In the genomic region with DNA sequence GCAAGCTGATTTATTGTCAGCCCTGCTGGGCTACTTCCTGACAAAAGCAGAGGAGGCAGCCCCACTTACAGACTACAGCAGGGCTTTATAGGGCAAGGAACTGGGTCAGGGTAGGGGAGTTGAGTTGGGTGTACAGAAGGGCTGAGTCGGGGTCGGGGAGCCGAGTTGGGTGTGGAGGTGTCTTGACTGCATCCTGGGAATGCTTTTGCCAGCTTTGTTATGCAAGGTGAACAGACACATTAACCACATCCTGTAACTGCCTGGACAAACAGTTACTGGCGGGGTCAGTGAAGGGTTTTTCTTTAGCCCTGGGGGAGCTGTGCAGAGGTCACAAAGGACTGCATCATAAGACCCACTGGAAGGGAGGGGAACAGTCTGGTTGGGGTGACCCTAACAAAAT, we compare ENCODE assay signal across 12 cellular contexts. TPM values are rescaled to one million over a fixed set of nuclear protein-coding genes. Genes with fewer than 3 reads are reported as not detected.
DNase-seq lines count a peak whose midpoint lies in the region; ATAC-seq and TF ChIP-seq lines count a peak whose summit lies in the region.
"Had no signal": no experiment of that assay in that cellular context is flagged by ENCODE, and none has a peak within 500 bp of the region (broad histone marks: within the 10 kb centered on the region; RNA-seq: fewer than 3 reads in every experiment).

No MANE protein-coding gene starts in this region.

- DNase-seq in CD14-positive monocyte (ENCODE audit: low spot score) (no peak), left kidney (ENCODE audit: low read depth, low spot score) (peak; percentile 3), NCI-H82 (lab: John Stamatoyannopoulos, UW) (no peak), GM23248 (no peak), activated gamma-delta T cell treated with Interleukin-2 at 50 U/mL for 16 hours (no peak), NCI-H2029 treated with DMSO at 0.1 percent for 48 hours (lab: John Stamatoyannopoulos, UW) (no peak)
- no peak for DNase-seq in activated CD8-positive, alpha-beta T cell treated with anti-CD3 and anti-CD28 coated beads, Interleukin-2, amount 10 ng/mL, durations not matched to agents 7 days and 5 days
- DNase-seq: activated B cell treated with CpG ODN at 0.5 μM for 24 hours, DMS 273 treated with DMSO at 0.1 percent for 48 hours, NCI-H510A had no signal

- H3F3A ChIP-seq in GM23248 (ENCODE audit: insufficient read depth) = no peaks in the 10 kb centered on the region

- no peak overlapping the region for H2AFZ ChIP-seq in GM23248

- H3K4me3 Mint-ChIP-seq in CD14-positive monocyte = peak overlapping the region in 1 of 2 donors; percentile 80
- no peak overlapping the region for H3K4me3 Mint-ChIP-seq in activated CD8-positive, alpha-beta T cell treated with anti-CD3 and anti-CD28 coated beads, Interleukin-2, amount 10 ng/mL, durations not matched to agents 7 days and 5 days
- H3K4me3 Mint-ChIP-seq: activated B cell treated with CpG ODN at 0.5 μM for 24 hours had no signal

- no peak overlapping the region for H3K27ac ChIP-seq in GM23248

- no peaks in the 10 kb centered on the region for H4K20me1 ChIP-seq in GM23248 (ENCODE audit: insufficient read depth)

- no peak overlapping the region for H3K4me3 ChIP-seq in GM23248
- H3K4me3 ChIP-seq: vagina had no signal

- H3K27me3 ChIP-seq in GM23248 (replicated peaks; ENCODE audit: insufficient read depth) = no peaks in the 10 kb centered on the region
- H3K27me3 ChIP-seq: vagina had no signal

- H3K4me1 Mint-ChIP-seq in CD14-positive monocyte = peaks cover 33% of the 10 kb centered on the region
- H3K4me1 Mint-ChIP-seq in activated CD8-positive, alpha-beta T cell treated with anti-CD3 and anti-CD28 coated beads, Interleukin-2, amount 10 ng/mL, durations not matched to agents 7 days and 5 days (ENCODE audit: low read depth) = peaks cover 49% of the 10 kb centered on the region

- no peaks in the 10 kb centered on the region for H3K36me3 Mint-ChIP-seq in CD14-positive monocyte
- peaks cover 56% of the 10 kb centered on the region for H3K36me3 Mint-ChIP-seq in activated CD8-positive, alpha-beta T cell treated with anti-CD3 and anti-CD28 coated beads, Interleukin-2, amount 10 ng/mL, durations not matched to agents 7 days and 5 days (ENCODE audit: low read depth)

- 80 to 90% methylated on average over 4 of the region's 4 CpGs for WGBS in GM23248 (ENCODE audit: low coverage in 1 of 2, low lambda C conversion rate in 2 of 2, missing lambda C conversion rate in 2 of 2), 2 experiments

- no peak overlapping the region for H3K4me2 ChIP-seq in GM23248 (ENCODE audit: unreplicated experiment)

- H3K9ac ChIP-seq in GM23248 = no peak overlapping the region

- peak; percentile 52 for ATAC-seq in GM21619 (IDR thresholded peaks at IDR 0.05; ENCODE audit: unreplicated experiment)
- ATAC-seq in activated CD8-positive, alpha-beta T cell treated with anti-CD3 and anti-CD28 coated beads, Interleukin-2, amount 10 ng/mL, durations not matched to agents 7 days and 5 days = no peak

- H3K36me3 ChIP-seq in GM23248 (ENCODE audit: low read depth) = no peaks in the 10 kb centered on the region
- H3K36me3 ChIP-seq: vagina had no signal

- no peaks in the 10 kb centered on the region for H3K9me3 ChIP-seq in GM23248 (ENCODE audit: low read depth)
- H3K9me3 ChIP-seq: vagina had no signal

- peak overlapping the region in 6 of 7 donors; percentile 26 to 77 (median 64) for H3K27ac Mint-ChIP-seq in CD14-positive monocyte
- peak overlapping the region; percentile 23 for H3K27ac Mint-ChIP-seq in activated CD8-positive, alpha-beta T cell treated with anti-CD3 and anti-CD28 coated beads, Interleukin-2, amount 10 ng/mL, durations not matched to agents 7 days and 5 days
- H3K27ac Mint-ChIP-seq: activated B cell treated with CpG ODN at 0.5 μM for 24 hours had no signal

- POLR2A ChIA-PET in activated CD8-positive, alpha-beta T cell treated with anti-CD3 and anti-CD28 coated beads, Interleukin-2, amount 10 ng/mL, durations not matched to agents 7 days and 5 days (lab: Charles Lee) = interaction anchor here (0.6 to 6.0 kb wide), 4 partner anchors 25 to 295 kb away, joined by 3 to 85 read pairs (median 20); a partner anchor contains a TSS

- in situ Hi-C loops in GM23248 (cut with MboI) = no loop called here

- H3K4me1 ChIP-seq in GM23248 (ENCODE audit: insufficient read depth) = peaks cover 9% of the 10 kb centered on the region

- H3K27me3 Mint-ChIP-seq in CD14-positive monocyte (ENCODE audit: low read depth in 3 of 3) = peaks cover 0 to 1% (median 0%) of the 10 kb centered on the region in 3 donors
- no peaks in the 10 kb centered on the region for H3K27me3 Mint-ChIP-seq in activated CD8-positive, alpha-beta T cell treated with anti-CD3 and anti-CD28 coated beads, Interleukin-2, amount 10 ng/mL, durations not matched to agents 7 days and 5 days (ENCODE audit: low read depth)
- H3K27me3 Mint-ChIP-seq: activated B cell treated with CpG ODN at 0.5 μM for 24 hours had no signal

- TF ChIP-seq CTCF in CD14-positive monocyte (IDR thresholded peaks at IDR 0.05) = no peak

- H3K79me2 ChIP-seq in GM23248 (ENCODE audit: insufficient read depth) = no peaks in the 10 kb centered on the region

- CTCF ChIA-PET in activated CD8-positive, alpha-beta T cell treated with anti-CD3 and anti-CD28 coated beads, Interleukin-2, amount 10 ng/mL, durations not matched to agents 7 days and 5 days (lab: Charles Lee) = interaction anchor here (0.8 to 4.6 kb wide), 6 partner anchors 11 to 327 kb away, joined by 3 to 41 read pairs (median 14); a partner anchor contains a TSS

- no peaks in the 10 kb centered on the region for H3K9me2 ChIP-seq in GM23248 (ENCODE audit: insufficient read depth)

- intact Hi-C loops in CD14-positive monocyte (cut with micrococcal nuclease) = no loop called here

- H3K9me3 Mint-ChIP-seq in CD14-positive monocyte = peaks cover 0 to 17% (median 10%) of the 10 kb centered on the region in 7 donors
- H3K9me3 Mint-ChIP-seq in activated CD8-positive, alpha-beta T cell treated with anti-CD3 and anti-CD28 coated beads, Interleukin-2, amount 10 ng/mL, durations not matched to agents 7 days and 5 days (ENCODE audit: insufficient read depth) = peaks cover 38% of the 10 kb centered on the region

RNA-seq across cellular contexts. Expression of a gene that starts 39.1 kb away (rescaled TPM):
- polyA plus RNA-seq in CD14-positive monocyte (10 to 100 TPM in 1 of 2 donors, 1 to 10 TPM in 1; 9.8 to 16.9 TPM), GM23248 (2016; fragmentation: Nextera tagmentation; extraction: Ambion mirVana) (1.2 and 1.3 TPM in 2 replicates)
- total RNA-seq in activated CD8-positive, alpha-beta T cell treated with anti-CD3 and anti-CD28 coated beads, Interleukin-2, amount 10 ng/mL, durations not matched to agents 7 days and 5 days = 100 to 1,000 TPM; 261 TPM
- 0.43 and 2.0 TPM in 2 replicates for total RNA-seq in GM23248 (2014; rRNA removed; shearing (Covaris generic))

RNA-seq across cellular contexts. Expression of a gene that starts 52.1 kb away (rescaled TPM):
- polyA plus RNA-seq in CD14-positive monocyte = not detected
- total RNA-seq in activated CD8-positive, alpha-beta T cell treated with anti-CD3 and anti-CD28 coated beads, Interleukin-2, amount 10 ng/mL, durations not matched to agents 7 days and 5 days = under 1 TPM; 0.10 to 0.16 TPM
- not detected in 2 replicates for total RNA-seq in GM23248 (2014; rRNA removed; shearing (Covaris generic))
- not detected in 2 replicates for polyA plus RNA-seq in GM23248 (2016; fragmentation: Nextera tagmentation; extraction: Ambion mirVana)
- total RNA-seq: activated B cell treated with CpG ODN at 0.5 μM for 24 hours had no signal

Comparison
In these comparisons a context has a peak if more than half of its experiments do, and no peak if none do; other contexts are left out.
1. RNA of a gene that starts 39.1 kb away (total RNA-seq): 261 TPM in activated CD8-positive, alpha-beta T cell treated with anti-CD3 and anti-CD28 coated beads, Interleukin-2, amount 10 ng/mL, durations not matched to agents 7 days and 5 days; 0.43 to 2.0 TPM in GM23248; every median in the first group is over 10 times any median in the second.